12 cellular contexts compared by ENCODE assay signal in genomic region chr1:151980287-151981177, GRCh38. TPM values are rescaled to one million over a fixed set of nuclear protein-coding genes. Genes with fewer than 3 reads are reported as not detected.
DNase-seq lines count a peak whose midpoint lies in the region; ATAC-seq and TF ChIP-seq lines count a peak whose summit lies in the region.
"Had no signal": no experiment of that assay in that cellular context is flagged by ENCODE, and none has a peak within 500 bp of the region (broad histone marks: within the 10 kb centered on the region; RNA-seq: fewer than 3 reads in every experiment).

No MANE protein-coding gene starts in this region.

- WGBS in trophoblast cell (ENCODE audit: extremely low coverage, insufficient coverage, insufficient read length) = no CpG with 5 or more reads among the region's 5 CpGs
- 88 to 100% methylated on average over 3 to 5 of the region's 5 CpGs for WGBS in endodermal cell (ENCODE audit: insufficient coverage in 1 of 2, insufficient read length in 1 of 2), 2 experiments

- H3K4me1 ChIP-seq in trophoblast cell (ENCODE audit: control insufficient read depth in 1 of 2, insufficient read depth in 2 of 2, low read length in 2 of 2) (peaks cover 5 to 19% of the 10 kb centered on the region in 2 experiments), endodermal cell (ENCODE audit: control insufficient read depth, insufficient read depth, low read length) (peaks cover 4% of the 10 kb centered on the region)
- H3K4me1 ChIP-seq: parathyroid adenoma had no signal

- no peak overlapping the region for H2BK120ac ChIP-seq in trophoblast cell (ENCODE audit: insufficient read depth, low read length, poor library complexity)

- H2AK5ac ChIP-seq in trophoblast cell (ENCODE audit: low read length) = no peak overlapping the region

- no peak overlapping the region for H3K27ac Mint-ChIP-seq in endodermal cell

- peaks cover 37% of the 10 kb centered on the region for H3K36me3 Mint-ChIP-seq in endodermal cell (ENCODE audit: low read depth)

- H3K36me3 ChIP-seq in trophoblast cell (ENCODE audit: control insufficient read depth in 1 of 2, insufficient read depth in 2 of 2, low read length in 2 of 2) (peaks cover 6 to 35% of the 10 kb centered on the region in 2 experiments), endodermal cell (ENCODE audit: control insufficient read depth, insufficient read depth, low read length) (peaks cover 56% of the 10 kb centered on the region)

- H3K27me3 Mint-ChIP-seq in endodermal cell (ENCODE audit: insufficient read depth) = peaks cover 31% of the 10 kb centered on the region

- no peaks in the 10 kb centered on the region for H3K9me3 Mint-ChIP-seq in endodermal cell

- no peak overlapping the region for H4K12ac ChIP-seq in trophoblast cell (ENCODE audit: low read depth, low read length)

- in situ Hi-C loops in Caki2 (cut with HindIII; ENCODE audit: low pct_unique_long_range_greater_than_20kb, low sequenced_read_pairs) = no loop called here
- in situ Hi-C loops in ACHN (cut with HindIII; ENCODE audit: low pct_ligation_motif_present, low pct_unique_long_range_greater_than_20kb, low sequenced_read_pairs) = no loop called here

- no peak overlapping the region for H3K14ac ChIP-seq in trophoblast cell (ENCODE audit: low read length)

- H3K27me3 ChIP-seq in trophoblast cell (ENCODE audit: insufficient read depth, low read length) (no peaks in the 10 kb centered on the region), endodermal cell (ENCODE audit: control insufficient read depth, insufficient read depth, low read length, poor library complexity, severe bottlenecking) (no peaks in the 10 kb centered on the region)

- peaks cover 34% of the 10 kb centered on the region for H3K4me1 Mint-ChIP-seq in endodermal cell

- H3K79me1 ChIP-seq in trophoblast cell (ENCODE audit: low read length) = peaks cover 5% of the 10 kb centered on the region

- H3K18ac ChIP-seq in trophoblast cell (ENCODE audit: low read length) = no peak overlapping the region

- no peaks in the 10 kb centered on the region for H3K79me2 ChIP-seq in trophoblast cell (ENCODE audit: control insufficient read depth, insufficient read depth, low read length, poor library complexity)
- H3K79me2 ChIP-seq: parathyroid adenoma had no signal

- H3K9ac ChIP-seq in trophoblast cell (ENCODE audit: low read length) (no peak overlapping the region), endodermal cell (ENCODE audit: extremely low read depth, low read length, poor library complexity, severe bottlenecking) (no peak overlapping the region)
- H3K9ac ChIP-seq: parathyroid adenoma had no signal

- no peak for ATAC-seq in GM21576 (IDR thresholded peaks at IDR 0.05; ENCODE audit: unreplicated experiment)

- no peak overlapping the region for H3K4ac ChIP-seq in trophoblast cell (ENCODE audit: low read depth, low read length)

- no peak overlapping the region for H4K8ac ChIP-seq in trophoblast cell (ENCODE audit: low read depth, low read length)

- H3K27ac ChIP-seq in RWPE1 (peak overlapping the region; percentile 79), trophoblast cell (ENCODE audit: low read depth, low read length) (peak overlapping the region; percentile 0), endodermal cell (ENCODE audit: low read depth, low read length) (no peak overlapping the region)
- H3K27ac ChIP-seq: parathyroid adenoma had no signal

- peak; percentile 77 for DNase-seq in Caki2 (ENCODE audit: low read depth)
- DNase-seq in RWPE1 (ENCODE audit: low spot score) = no peak
- peak; percentile 89 for DNase-seq in fibroblast of the conjunctiva (ENCODE audit: low read depth)
- DNase-seq in trophoblast cell = no peak
- no peak for DNase-seq in NCI-H748 (lab: John Stamatoyannopoulos, UW; ENCODE audit: unreplicated experiment)
- no peak for DNase-seq in ACHN
- no peak for DNase-seq in endodermal cell
- DNase-seq: activated effector memory CD4-positive, alpha-beta T cell treated with Interleukin-2 at 50 U/mL for 16 hours; DMS53; NCI-H2029 treated with DMSO at 0.1 percent for 48 hours had no signal

- POLR2A ChIA-PET in RWPE1 (lab: Yijun Ruan, JAX; ENCODE audit: low non-redundant PET) = no interaction called here

- H3K4me3 ChIP-seq in trophoblast cell (ENCODE audit: low read depth, low read length) = no peak overlapping the region
- H3K4me3 ChIP-seq in endodermal cell (ENCODE audit: low read length) = no peak overlapping the region

- H2BK5ac ChIP-seq in trophoblast cell (ENCODE audit: low read depth, low read length, poor library complexity) = no peak overlapping the region

- H3K4me2 ChIP-seq in trophoblast cell (ENCODE audit: low read length) = no peak overlapping the region

- H3K4me3 Mint-ChIP-seq in endodermal cell = no peak overlapping the region

- no peak overlapping the region for H3K23ac ChIP-seq in trophoblast cell (ENCODE audit: low read length)

- no peaks in the 10 kb centered on the region for H3K9me3 ChIP-seq in trophoblast cell (ENCODE audit: insufficient read depth, low read depth, low read length)
- no peaks in the 10 kb centered on the region for H3K9me3 ChIP-seq in endodermal cell (ENCODE audit: control insufficient read depth, low read length)

- H2BK12ac ChIP-seq in trophoblast cell (ENCODE audit: low read length) = no peak overlapping the region

- H4K91ac ChIP-seq in trophoblast cell (ENCODE audit: low read depth, low read length) = no peak overlapping the region

- H2AFZ ChIP-seq in trophoblast cell (ENCODE audit: insufficient read depth, low read length, poor library complexity) = no peak overlapping the region
- H2AFZ ChIP-seq: parathyroid adenoma had no signal

- CTCF ChIA-PET in RWPE1 (lab: Yijun Ruan, JAX) = interaction anchor here (0.5 to 1.1 kb wide), 4 partner anchors 12 to 646 kb away, joined by 3 to 5 read pairs (median 3); no protein-coding TSS in a partner anchor

- TF ChIP-seq CTCF in RWPE1 (conservative IDR thresholded peaks at IDR 0.05; ENCODE audit: low read depth) = no peak
- TF ChIP-seq CTCF in endodermal cell (conservative IDR thresholded peaks at IDR 0.05) = no peak

RNA-seq across cellular contexts. Expression of gene S100A10, which starts 13.1 kb away (rescaled TPM):
- 456 and 483 TPM in 2 replicates for total RNA-seq in Caki2 (2014; rRNA removed; shearing (Covaris generic); ENCODE audit: low replicate concordance)
- polyA plus RNA-seq in trophoblast cell (2013) = 1,216 and 1,221 TPM in 2 replicates
- total RNA-seq in endodermal cell = 100 to 1,000 TPM; 352 to 880 TPM
- 263 TPM for polyA plus RNA-seq in endodermal cell (2013, experiment 1 of 2)
- 320 TPM for polyA plus RNA-seq in endodermal cell (2013, experiment 2 of 2)

RNA-seq across cellular contexts. Expression of gene S100A11, which starts 56.3 kb away (rescaled TPM):
- total RNA-seq in Caki2 (2014; rRNA removed; shearing (Covaris generic); ENCODE audit: low replicate concordance) = 309 and 455 TPM in 2 replicates
- 4,655 and 4,754 TPM in 2 replicates for polyA plus RNA-seq in trophoblast cell (2013)
- 100 to 1,000 TPM; 163 to 248 TPM for total RNA-seq in endodermal cell
- polyA plus RNA-seq in endodermal cell (2013, experiment 1 of 2) = 271 TPM
- polyA plus RNA-seq in endodermal cell (2013, experiment 2 of 2) = 328 TPM

Comparison
In these comparisons a context has a peak if more than half of its experiments do, and no peak if none do; other contexts are left out.
1. DNase-seq: peak in Caki2 (single experiment) and fibroblast of the conjunctiva (single experiment); none in RWPE1 (single experiment), trophoblast cell (0 of 2), NCI-H748 (single experiment), ACHN (single experiment) and endodermal cell (single experiment).